In genomic region chrX:79462458-79462857, GRCh38 we compare ENCODE assay signal across 8 cellular contexts.
"Had no signal": no experiment of that assay in that cellular context is flagged by ENCODE, and none has a peak within 500 bp of the region (broad histone marks: within the 10 kb centered on the region; RNA-seq: fewer than 3 reads in every experiment).

No MANE protein-coding gene starts in this region.

- H3K4me2 ChIP-seq: KMS-11 had no signal

- FAIRE-seq: HepG2, HTR-8/SVneo, K562 had no signal

- H3K9ac ChIP-seq: KMS-11 had no signal

- ATAC-seq: HepG2, K562 had no signal

- H3K27ac ChIP-seq: HL-60, KMS-11 had no signal

- H3K4me3 ChIP-seq: K562 had no signal

- DNase-seq: IMR-90, KBM-7, KG1 had no signal
